In the genomic region with DNA sequence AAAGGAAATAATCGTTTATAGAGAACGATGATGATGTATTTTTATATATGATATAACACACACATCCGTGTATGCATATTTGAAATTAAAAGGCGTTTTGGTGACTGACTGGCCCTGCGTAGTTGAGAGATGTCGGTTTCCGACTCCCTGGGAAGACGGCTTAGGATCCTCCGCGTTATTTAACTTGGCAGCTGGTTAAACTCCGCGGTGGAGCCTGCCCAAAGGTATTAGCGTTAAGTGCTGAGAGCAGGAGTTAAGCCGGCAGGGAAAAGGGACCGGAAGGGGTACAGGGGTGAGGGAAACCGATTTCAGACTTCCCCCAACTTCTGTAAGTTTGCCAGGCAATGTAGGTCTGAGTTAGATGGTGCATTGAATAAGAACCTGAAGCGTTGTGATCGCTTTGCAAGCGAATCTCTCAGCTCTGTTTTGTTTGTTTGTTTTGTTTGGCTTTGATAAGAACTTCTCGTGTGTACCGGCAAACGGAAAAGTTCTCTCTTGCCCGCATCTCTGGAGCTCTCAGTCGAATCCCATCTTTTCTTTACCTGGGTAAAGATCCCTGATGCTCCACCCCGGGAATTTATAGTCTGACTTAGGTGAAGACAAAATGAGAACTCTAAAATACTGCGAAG, we compare ENCODE assay signal across 27 cellular contexts. TPM values are rescaled to one million over a fixed set of nuclear protein-coding genes. Genes with fewer than 3 reads are reported as not detected.
DNase-seq lines count a peak whose midpoint lies in the region; ATAC-seq, FAIRE-seq and TF ChIP-seq lines count a peak whose summit lies in the region.
"Had no signal": no experiment of that assay in that cellular context is flagged by ENCODE, and none has a peak within 500 bp of the region (broad histone marks: within the 10 kb centered on the region; RNA-seq: fewer than 3 reads in every experiment).

No MANE protein-coding gene starts in this region.

- H4K20me1 ChIP-seq in astrocyte (ENCODE audit: insufficient read depth, low read length): peaks cover 3% of the 10 kb centered on the region

- CTCF ChIA-PET in HEK293T (lab: Yijun Ruan, JAX): no interaction called here

- no peak for FAIRE-seq in astrocyte (lab: Jason Lieb, UNC)
- FAIRE-seq: colon, GM18507 had no signal

- no peak overlapping the region for H3K9ac ChIP-seq in astrocyte (ENCODE audit: low read length)

- POLR2A ChIA-PET in HEK293T (lab: Yijun Ruan, JAX): no interaction called here

- peaks cover 89% of the 10 kb centered on the region for H3K27me3 Mint-ChIP-seq in astrocyte (ENCODE audit: low read depth, unreplicated experiment)
- H3K27me3 Mint-ChIP-seq in activated T-cell treated with anti-CD3 and anti-CD28 coated beads, Interleukin-2, amount 50 U/mL, for 24 hours: peaks cover 80% of the 10 kb centered on the region

- no peaks in the 10 kb centered on the region for H3K79me2 ChIP-seq in astrocyte (ENCODE audit: insufficient read depth, low read length)

- H3K36me3 Mint-ChIP-seq in astrocyte (ENCODE audit: low read depth, unreplicated experiment): no peaks in the 10 kb centered on the region
- H3K36me3 Mint-ChIP-seq in activated T-cell treated with anti-CD3 and anti-CD28 coated beads, Interleukin-2, amount 50 U/mL, for 24 hours (ENCODE audit: low read depth): no peaks in the 10 kb centered on the region
- peaks cover 0 to 13% of the 10 kb centered on the region in 2 donors for H3K36me3 Mint-ChIP-seq in activated naive CD4-positive, alpha-beta T cell treated with anti-CD3 and anti-CD28 coated beads, Interleukin-2, amount 50 U/mL, for 72 hours
- H3K36me3 Mint-ChIP-seq: CD8-positive, alpha-beta memory T cell had no signal

- H3K9me3 Mint-ChIP-seq in astrocyte (ENCODE audit: unreplicated experiment): peaks cover 11% of the 10 kb centered on the region
- H3K9me3 Mint-ChIP-seq in activated T-cell treated with anti-CD3 and anti-CD28 coated beads, Interleukin-2, amount 50 U/mL, for 24 hours: no peaks in the 10 kb centered on the region
- H3K9me3 Mint-ChIP-seq in activated naive CD4-positive, alpha-beta T cell treated with anti-CD3 and anti-CD28 coated beads, Interleukin-2, amount 50 U/mL, for 72 hours: no peaks in the 10 kb centered on the region
- H3K9me3 Mint-ChIP-seq: HFFc6 had no signal

- no peak overlapping the region for H2AFZ ChIP-seq in astrocyte (ENCODE audit: low read depth, low read length)

- H3K36me3 ChIP-seq in astrocyte (ENCODE audit: insufficient read depth, low read length): no peaks in the 10 kb centered on the region
- H3K36me3 ChIP-seq: brain microvascular endothelial cell, neutrophil, upper lobe of right lung had no signal

- DNase-seq in DMS 273 (lab: John Stamatoyannopoulos, UW; ENCODE audit: unreplicated experiment) (peak; percentile 57), DMS 273 treated with DMSO at 0.1 percent for 48 hours (lab: John Stamatoyannopoulos, UW) (no peak), HEK293T (ENCODE audit: extremely low spot score) (peak; percentile 15), astrocyte (ENCODE audit: low read depth) (no peak), left kidney (ENCODE audit: low read depth, low spot score) (peak; percentile 15), activated gamma-delta T cell treated with Interleukin-2 at 50 U/mL for 16 hours (no peak)
- DNase-seq in activated T-cell treated with anti-CD3 and anti-CD28 coated beads, Interleukin-2, amount 50 U/mL, for 24 hours: no peak
- no peak for DNase-seq in activated naive CD4-positive, alpha-beta T cell treated with anti-CD3 and anti-CD28 coated beads, Interleukin-2, amount 50 U/mL, for 72 hours (ENCODE audit: low spot score in 2 of 2)
- DNase-seq: activated CD4-positive, alpha-beta T cell treated with anti-CD3 and anti-CD28 coated beads for 1 hour; brain microvascular endothelial cell; CD8-positive, alpha-beta memory T cell; EL; head of caudate nucleus; HFFc6; mucosa of descending colon; NCI-H146; NK-92 treated with Interleukin-12 subunit alpha and Interleukin-12 subunit beta, amount 100 ng/mL, for 24 hours; stimulated activated CD4-positive, alpha-beta T cell treated with anti-CD3 and anti-CD28 coated beads, Interleukin-4, amount 100 ng/mL, for 1 hour; T1000; upper lobe of right lung had no signal

- H3K4me3 ChIP-seq in astrocyte (ENCODE audit: insufficient read depth, low read depth, low read length): no peak overlapping the region
- H3K4me3 ChIP-seq: mucosa of descending colon, SK-N-MC, upper lobe of right lung had no signal

- H3K4me1 Mint-ChIP-seq in astrocyte (ENCODE audit: low read depth, unreplicated experiment): peaks cover 3% of the 10 kb centered on the region
- H3K4me1 Mint-ChIP-seq in activated T-cell treated with anti-CD3 and anti-CD28 coated beads, Interleukin-2, amount 50 U/mL, for 24 hours (ENCODE audit: low read depth): peaks cover 3% of the 10 kb centered on the region

- H3K4me1 ChIP-seq in astrocyte (ENCODE audit: insufficient read depth, low read length): no peaks in the 10 kb centered on the region

- no peak overlapping the region for H3K4me3 Mint-ChIP-seq in astrocyte (ENCODE audit: unreplicated experiment)
- H3K4me3 Mint-ChIP-seq in activated T-cell treated with anti-CD3 and anti-CD28 coated beads, Interleukin-2, amount 50 U/mL, for 24 hours: no peak overlapping the region
- H3K4me3 Mint-ChIP-seq: CD8-positive, alpha-beta memory T cell; HFFc6 had no signal

- H3K4me2 ChIP-seq in astrocyte (ENCODE audit: low read length): peak overlapping the region; percentile 44

- H3K27ac ChIP-seq in astrocyte (ENCODE audit: low read depth, low read length): no peak overlapping the region
- H3K27ac ChIP-seq: 22Rv1, brain microvascular endothelial cell, neutrophil, SK-N-MC, upper lobe of right lung had no signal

- TF ChIP-seq CTCF in astrocyte (IDR thresholded peaks at IDR 0.05; ENCODE audit: insufficient read depth, low read depth, low read length): no peak

- no peaks in the 10 kb centered on the region for H3K9me3 ChIP-seq in astrocyte (ENCODE audit: insufficient read depth, low read depth, low read length)
- H3K9me3 ChIP-seq: mucosa of descending colon, neutrophil, upper lobe of right lung had no signal

- peaks cover 74% of the 10 kb centered on the region for H3K27me3 ChIP-seq in astrocyte (ENCODE audit: insufficient read depth, low read length)

- no peak overlapping the region for H3K27ac Mint-ChIP-seq in astrocyte (ENCODE audit: unreplicated experiment)
- H3K27ac Mint-ChIP-seq in activated T-cell treated with anti-CD3 and anti-CD28 coated beads, Interleukin-2, amount 50 U/mL, for 24 hours: no peak overlapping the region
- H3K27ac Mint-ChIP-seq in activated naive CD4-positive, alpha-beta T cell treated with anti-CD3 and anti-CD28 coated beads, Interleukin-2, amount 50 U/mL, for 72 hours: no peak overlapping the region
- H3K27ac Mint-ChIP-seq: HFFc6 had no signal

- no peak for ATAC-seq in activated naive CD4-positive, alpha-beta T cell treated with anti-CD3 and anti-CD28 coated beads, Interleukin-2, amount 50 U/mL, for 72 hours
- ATAC-seq: mucosa of descending colon, upper lobe of right lung had no signal

TF ChIP-seq in HEK293T, 16 proteins besides CTCF, POLR2A, EP300 and RAD21:
- TF ChIP-seq SUZ12 (IDR thresholded peaks at IDR 0.05): no peak
- TF ChIP-seq LEF1 (IDR thresholded peaks at IDR 0.05; ENCODE audit: borderline replicate concordance): no peak
- no peak for TF ChIP-seq BHLHE40 (IDR thresholded peaks at IDR 0.05; ENCODE audit: borderline replicate concordance)
- TF ChIP-seq TARDBP (IDR thresholded peaks at IDR 0.05): no peak
- no peak for TF ChIP-seq HDGF (IDR thresholded peaks at IDR 0.05; ENCODE audit: borderline replicate concordance)
- no peak for TF ChIP-seq L3MBTL2 (conservative IDR thresholded peaks at IDR 0.05)
- no peak for TF ChIP-seq ARNT (IDR thresholded peaks at IDR 0.05)
- TF ChIP-seq, protein P1, sequence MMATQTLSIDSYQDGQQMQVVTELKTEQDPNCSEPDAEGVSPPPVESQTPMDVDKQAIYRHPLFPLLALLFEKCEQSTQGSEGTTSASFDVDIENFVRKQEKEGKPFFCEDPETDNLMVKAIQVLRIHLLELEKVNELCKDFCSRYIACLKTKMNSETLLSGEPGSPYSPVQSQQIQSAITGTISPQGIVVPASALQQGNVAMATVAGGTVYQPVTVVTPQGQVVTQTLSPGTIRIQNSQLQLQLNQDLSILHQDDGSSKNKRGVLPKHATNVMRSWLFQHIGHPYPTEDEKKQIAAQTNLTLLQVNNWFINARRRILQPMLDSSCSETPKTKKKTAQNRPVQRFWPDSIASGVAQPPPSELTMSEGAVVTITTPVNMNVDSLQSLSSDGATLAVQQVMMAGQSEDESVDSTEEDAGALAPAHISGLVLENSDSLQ (IDR thresholded peaks at IDR 0.05): no peak
- no peak for TF ChIP-seq FOXM1 (IDR thresholded peaks at IDR 0.05; ENCODE audit: borderline replicate concordance)
- TF ChIP-seq ELF4 (IDR thresholded peaks at IDR 0.05): no peak
- TF ChIP-seq CTBP1 (IDR thresholded peaks at IDR 0.05; ENCODE audit: borderline replicate concordance): no peak
- TF ChIP-seq SP1 (IDR thresholded peaks at IDR 0.05): no peak

RNA-seq across cellular contexts. Expression of a gene that starts 6.0 kb away (rescaled TPM):
- not detected in 2 replicates for total RNA-seq in astrocyte
- not detected for total RNA-seq in activated naive CD4-positive, alpha-beta T cell treated with anti-CD3 and anti-CD28 coated beads, Interleukin-2, amount 50 U/mL, for 72 hours
- total RNA-seq: activated CD8-positive, alpha-beta memory T cell treated with anti-CD3 and anti-CD28 coated beads for 36 hours; CD8-positive, alpha-beta memory T cell; HFFc6; liver; mucosa of descending colon; upper lobe of right lung had no signal

Comparison
In these comparisons a context has a peak if more than half of its experiments do, and no peak if none do; other contexts are left out.
1. DNase-seq: peak in DMS 273 (single experiment), HEK293T (single experiment) and left kidney (single experiment); none in DMS 273 treated with DMSO at 0.1 percent for 48 hours (single experiment), astrocyte (single experiment), activated gamma-delta T cell treated with Interleukin-2 at 50 U/mL for 16 hours (single experiment), activated T-cell treated with anti-CD3 and anti-CD28 coated beads, Interleukin-2, amount 50 U/mL, for 24 hours (single experiment) and activated naive CD4-positive, alpha-beta T cell treated with anti-CD3 and anti-CD28 coated beads, Interleukin-2, amount 50 U/mL, for 72 hours (0 of 2).